8 cellular contexts compared by ENCODE assay signal in the genomic region with DNA sequence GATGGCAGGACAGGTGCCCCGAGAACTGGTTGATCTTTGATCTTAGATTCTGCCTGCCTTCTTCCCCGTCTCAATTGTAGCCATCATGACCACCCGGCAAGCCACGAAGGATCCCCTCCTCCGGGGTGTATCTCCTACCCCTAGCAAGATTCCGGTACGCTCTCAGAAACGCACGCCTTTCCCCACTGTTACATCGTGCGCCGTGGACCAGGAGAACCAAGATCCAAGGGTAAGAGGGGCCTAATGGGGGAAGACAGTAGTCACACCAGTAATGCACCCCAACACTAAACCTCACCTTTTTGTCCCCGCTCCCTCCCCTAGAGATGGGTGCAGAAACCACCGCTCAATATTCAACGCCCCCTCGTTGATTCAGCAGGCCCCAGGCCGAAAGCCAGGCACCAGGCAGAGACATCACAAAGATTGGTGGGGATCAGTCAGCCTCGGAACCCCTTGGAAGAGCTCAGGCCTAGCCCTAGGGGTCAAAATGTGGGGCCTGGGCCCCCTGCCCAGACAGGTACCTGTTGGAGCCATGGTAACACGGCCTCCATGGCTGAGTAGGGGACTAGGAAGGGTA. TPM values are rescaled to one million over a fixed set of nuclear protein-coding genes. Genes with fewer than 3 reads are reported as not detected.
A peak's percentile ranks its signal among the peaks of the same experiment; 100 is the strongest.
DNase-seq lines count a peak whose midpoint lies in the region; ATAC-seq and TF ChIP-seq lines count a peak whose summit lies in the region.

No MANE protein-coding gene starts in this region.

- H3K9me3 ChIP-seq in subcutaneous abdominal adipose tissue (ENCODE audit: control insufficient read depth in 5 of 5, low read length in 5 of 5), result no peaks in the 10 kb centered on the region

- H3K27ac Mint-ChIP-seq in activated CD8-positive, alpha-beta memory T cell treated with anti-CD3 and anti-CD28 coated beads, Interleukin-2, amount 10 ng/mL, durations not matched to agents 7 days and 5 days, result peak overlapping the region; percentile 98
- H3K27ac Mint-ChIP-seq in activated naive CD4-positive, alpha-beta T cell treated with anti-CD3 and anti-CD28 coated beads, Interleukin-2, amount 50 U/mL, for 72 hours, result peak overlapping the region; percentile 96

- no peaks in the 10 kb centered on the region for H3K36me3 ChIP-seq in kidney epithelial cell (ENCODE audit: control insufficient read depth, insufficient read depth, low read length)
- H3K36me3 ChIP-seq in subcutaneous abdominal adipose tissue (ENCODE audit: control insufficient read depth in 5 of 5, insufficient read depth in 5 of 5, low read length in 5 of 5), result no peaks in the 10 kb centered on the region

- peaks cover 28% of the 10 kb centered on the region for H3K4me1 Mint-ChIP-seq in activated CD8-positive, alpha-beta memory T cell treated with anti-CD3 and anti-CD28 coated beads, Interleukin-2, amount 10 ng/mL, durations not matched to agents 7 days and 5 days

- H3K4me3 Mint-ChIP-seq in activated CD8-positive, alpha-beta memory T cell treated with anti-CD3 and anti-CD28 coated beads, Interleukin-2, amount 10 ng/mL, durations not matched to agents 7 days and 5 days, result peak overlapping the region; percentile 97

- no peak for ATAC-seq in activated CD8-positive, alpha-beta memory T cell treated with anti-CD3 and anti-CD28 coated beads, Interleukin-2, amount 10 ng/mL, durations not matched to agents 7 days and 5 days
- ATAC-seq in activated naive CD4-positive, alpha-beta T cell treated with anti-CD3 and anti-CD28 coated beads, Interleukin-2, amount 50 U/mL, for 72 hours, result no peak

- H3K27me3 Mint-ChIP-seq in activated CD8-positive, alpha-beta memory T cell treated with anti-CD3 and anti-CD28 coated beads, Interleukin-2, amount 10 ng/mL, durations not matched to agents 7 days and 5 days, result no peaks in the 10 kb centered on the region

- peak overlapping the region in 4 of 5 donors; percentile 31 to 74 (median 49) for H3K9ac ChIP-seq in subcutaneous abdominal adipose tissue (ENCODE audit: low read length in 5 of 5)

- H3K27me3 ChIP-seq in kidney epithelial cell (ENCODE audit: control insufficient read depth, insufficient read depth, low read length), result no peaks in the 10 kb centered on the region
- no peaks in the 10 kb centered on the region for H3K27me3 ChIP-seq in subcutaneous abdominal adipose tissue (ENCODE audit: control insufficient read depth in 5 of 5, insufficient read depth in 4 of 5, low read length in 5 of 5)

- CTCF ChIA-PET in activated CD8-positive, alpha-beta memory T cell treated with anti-CD3 and anti-CD28 coated beads, Interleukin-2, amount 10 ng/mL, durations not matched to agents 7 days and 5 days (lab: Charles Lee), result interaction anchor here (1.0 to 5.5 kb wide), 10 partner anchors 8 to 280 kb away, joined by 3 to 45 read pairs (median 12); partner anchors contain the start of genes C1QL4, DNAJC22, PRPH and TUBA1B

- no peak for DNase-seq in activated CD8-positive, alpha-beta memory T cell treated with anti-CD3 and anti-CD28 coated beads, Interleukin-2, amount 10 ng/mL, durations not matched to agents 7 days and 5 days
- DNase-seq in activated CD8-positive, alpha-beta memory T cell treated with anti-CD3 and anti-CD28 coated beads, Interleukin-2, amount 50 U/mL, for 4 hours, result no peak
- DNase-seq in activated naive CD4-positive, alpha-beta T cell treated with anti-CD3 and anti-CD28 coated beads, Interleukin-2, amount 50 U/mL, for 72 hours (ENCODE audit: low spot score in 2 of 2), result no peak
- DNase-seq in kidney epithelial cell (ENCODE audit: low read depth) (no peak), NCI-H1436 treated with DMSO at 0.1 percent for 48 hours (lab: John Stamatoyannopoulos, UW) (no peak), KBM-7 (no peak), NCI-H2227 (lab: John Stamatoyannopoulos, UW; ENCODE audit: unreplicated experiment) (no peak)

- H3K27ac ChIP-seq in subcutaneous abdominal adipose tissue (ENCODE audit: low read depth, low read length), result no peak overlapping the region

- H3K4me3 ChIP-seq in kidney epithelial cell (ENCODE audit: low read depth, low read length) (peak overlapping the region; percentile 54), subcutaneous abdominal adipose tissue (ENCODE audit: low read depth in 1 of 5, low read length in 5 of 5) (peak overlapping the region; percentile 65 to 82 (median 77))

- peaks cover 31% of the 10 kb centered on the region for H3K36me3 Mint-ChIP-seq in activated CD8-positive, alpha-beta memory T cell treated with anti-CD3 and anti-CD28 coated beads, Interleukin-2, amount 10 ng/mL, durations not matched to agents 7 days and 5 days
- H3K36me3 Mint-ChIP-seq in activated naive CD4-positive, alpha-beta T cell treated with anti-CD3 and anti-CD28 coated beads, Interleukin-2, amount 50 U/mL, for 72 hours, result peaks cover 10 to 15% of the 10 kb centered on the region in 2 donors

- peaks cover 0 to 19% (median 15%) of the 10 kb centered on the region in 5 donors for H3K4me1 ChIP-seq in subcutaneous abdominal adipose tissue (ENCODE audit: control insufficient read depth in 5 of 5, insufficient read depth in 5 of 5, low read length in 5 of 5)

- in situ Hi-C loops in KBM-7 (cut with MboI; ENCODE audit: low pct_unique_long_range_greater_than_20kb, low sequenced_read_pairs), result no loop called here

- TF ChIP-seq CTCF in kidney epithelial cell (IDR thresholded peaks at IDR 0.05; ENCODE audit: insufficient read depth, low read length, poor library complexity, severe bottlenecking), result no peak

- H3K9me3 Mint-ChIP-seq in activated CD8-positive, alpha-beta memory T cell treated with anti-CD3 and anti-CD28 coated beads, Interleukin-2, amount 10 ng/mL, durations not matched to agents 7 days and 5 days (ENCODE audit: low read depth), result no peaks in the 10 kb centered on the region
- H3K9me3 Mint-ChIP-seq in activated naive CD4-positive, alpha-beta T cell treated with anti-CD3 and anti-CD28 coated beads, Interleukin-2, amount 50 U/mL, for 72 hours, result no peaks in the 10 kb centered on the region

RNA-seq across cellular contexts. Expression of gene TROAP, which starts 0.6 kb away (rescaled TPM):
- 100 to 1,000 TPM in 1 of 2 experiments, 10 to 100 TPM in 1; 89.5 to 107 TPM for total RNA-seq in activated CD8-positive, alpha-beta memory T cell treated with anti-CD3 and anti-CD28 coated beads, Interleukin-2, amount 10 ng/mL, durations not matched to agents 7 days and 5 days
- total RNA-seq in activated naive CD4-positive, alpha-beta T cell treated with anti-CD3 and anti-CD28 coated beads, Interleukin-2, amount 50 U/mL, for 72 hours, result 100 to 1,000 TPM in 1 of 2 donors, 10 to 100 TPM in 1; 67.4 to 134 TPM
- 4.8 and 10.3 TPM in 2 replicates for total RNA-seq in kidney epithelial cell

RNA-seq across cellular contexts. Expression of gene C1QL4, which starts 13.4 kb away (rescaled TPM):
- total RNA-seq in activated CD8-positive, alpha-beta memory T cell treated with anti-CD3 and anti-CD28 coated beads, Interleukin-2, amount 10 ng/mL, durations not matched to agents 7 days and 5 days, result not detected
- total RNA-seq in activated naive CD4-positive, alpha-beta T cell treated with anti-CD3 and anti-CD28 coated beads, Interleukin-2, amount 50 U/mL, for 72 hours, result not detected
- total RNA-seq in kidney epithelial cell, result not detected in 2 replicates

RNA-seq across cellular contexts. Expression of gene DNAJC22, which starts 23.1 kb away (rescaled TPM):
- total RNA-seq in activated CD8-positive, alpha-beta memory T cell treated with anti-CD3 and anti-CD28 coated beads, Interleukin-2, amount 10 ng/mL, durations not matched to agents 7 days and 5 days, result under 1 TPM in 1 of 2 experiments, not detected in 1; 0.05 TPM
- total RNA-seq in activated naive CD4-positive, alpha-beta T cell treated with anti-CD3 and anti-CD28 coated beads, Interleukin-2, amount 50 U/mL, for 72 hours, result under 1 TPM; 0.06 to 0.11 TPM
- 1.2 and 1.6 TPM in 2 replicates for total RNA-seq in kidney epithelial cell

RNA-seq across cellular contexts. Expression of gene PRPH, which starts 28.7 kb away (rescaled TPM):
- under 1 TPM; 0.26 to 0.35 TPM for total RNA-seq in activated CD8-positive, alpha-beta memory T cell treated with anti-CD3 and anti-CD28 coated beads, Interleukin-2, amount 10 ng/mL, durations not matched to agents 7 days and 5 days
- not detected for total RNA-seq in activated naive CD4-positive, alpha-beta T cell treated with anti-CD3 and anti-CD28 coated beads, Interleukin-2, amount 50 U/mL, for 72 hours
- 0.21 and 0.41 TPM in 2 replicates for total RNA-seq in kidney epithelial cell

RNA-seq across cellular contexts. Expression of gene SPATS2, which starts 43.7 kb away (rescaled TPM):
- 10 to 100 TPM; 11.3 to 18.1 TPM for total RNA-seq in activated CD8-positive, alpha-beta memory T cell treated with anti-CD3 and anti-CD28 coated beads, Interleukin-2, amount 10 ng/mL, durations not matched to agents 7 days and 5 days
- total RNA-seq in activated naive CD4-positive, alpha-beta T cell treated with anti-CD3 and anti-CD28 coated beads, Interleukin-2, amount 50 U/mL, for 72 hours, result 10 to 100 TPM; 14.3 to 20.8 TPM
- total RNA-seq in kidney epithelial cell, result 8.8 and 18.2 TPM in 2 replicates
